Comparison of ENCODE assay signal across 24 cellular contexts in genomic region chr5:103234239-103234975, GRCh38. TPM values are rescaled to one million over a fixed set of nuclear protein-coding genes. Genes with fewer than 3 reads are reported as not detected.
DNase-seq lines count a peak whose midpoint lies in the region; ATAC-seq, FAIRE-seq and TF ChIP-seq lines count a peak whose summit lies in the region.
"Had no signal": no experiment of that assay in that cellular context is flagged by ENCODE, and none has a peak within 500 bp of the region (broad histone marks: within the 10 kb centered on the region; RNA-seq: fewer than 3 reads in every experiment).

No MANE protein-coding gene starts in this region.

- peaks cover 10% of the 10 kb centered on the region for H3K4me1 Mint-ChIP-seq in astrocyte (ENCODE audit: low read depth, unreplicated experiment)
- H3K4me1 Mint-ChIP-seq: activated CD4-positive, alpha-beta T cell treated with anti-CD3 and anti-CD28 coated beads, Interleukin-2, amount 10 ng/mL, durations not matched to agents 24 days and 14 days; central memory CD8-positive, alpha-beta T cell; H9; memory B cell had no signal

- no peak overlapping the region for H2AFZ ChIP-seq in astrocyte (ENCODE audit: low read depth, low read length)

- H3K27me3 Mint-ChIP-seq in astrocyte (ENCODE audit: low read depth, unreplicated experiment), result no peaks in the 10 kb centered on the region

- H3K4me3 Mint-ChIP-seq in astrocyte (ENCODE audit: unreplicated experiment), result no peak overlapping the region
- H3K4me3 Mint-ChIP-seq: activated CD4-positive, alpha-beta T cell treated with anti-CD3 and anti-CD28 coated beads, Interleukin-2, amount 10 ng/mL, durations not matched to agents 24 days and 14 days; activated naive CD4-positive, alpha-beta T cell treated with anti-CD3 and anti-CD28 coated beads for 36 hours; central memory CD8-positive, alpha-beta T cell; H9; memory B cell had no signal

- intact Hi-C loops in upper lobe of right lung (cut with DNase I), result loop anchor here (5.0 kb wide), 1 partner anchor 243 kb away; no protein-coding TSS in a partner anchor

- peak overlapping the region; percentile 17 for H3K4me2 ChIP-seq in astrocyte (ENCODE audit: low read length)
- H3K4me2 ChIP-seq: BLaER1 treated with 17β-estradiol and CSF1 and Interleukin-3, amounts not matched to agents 10 nM and 100 nM had no signal

- H4K20me1 ChIP-seq in astrocyte (ENCODE audit: insufficient read depth, low read length), result no peaks in the 10 kb centered on the region
- H4K20me1 ChIP-seq: BLaER1 treated with 17β-estradiol and CSF1 and Interleukin-3, amounts not matched to agents 10 nM and 100 nM had no signal

- peak; percentile 76 for FAIRE-seq in astrocyte (lab: Jason Lieb, UNC)
- FAIRE-seq: GM19239, RCC 7860, urothelium cell line had no signal

- in situ Hi-C loops in G401 (cut with HindIII; ENCODE audit: low sequenced_read_pairs), result no loop called here

- no peak overlapping the region for H3K9ac ChIP-seq in astrocyte (ENCODE audit: low read length)
- H3K9ac ChIP-seq: BLaER1 treated with 17β-estradiol and CSF1 and Interleukin-3, amounts not matched to agents 10 nM and 100 nM had no signal

- H3K79me2 ChIP-seq in astrocyte (ENCODE audit: insufficient read depth, low read length), result no peaks in the 10 kb centered on the region

- H3K27ac Mint-ChIP-seq in astrocyte (ENCODE audit: unreplicated experiment), result no peak overlapping the region
- H3K27ac Mint-ChIP-seq: activated CD4-positive, alpha-beta T cell treated with anti-CD3 and anti-CD28 coated beads, Interleukin-2, amount 10 ng/mL, durations not matched to agents 24 days and 14 days; activated naive CD4-positive, alpha-beta T cell treated with anti-CD3 and anti-CD28 coated beads for 36 hours; H9; memory B cell had no signal

- H3K4me3 ChIP-seq in astrocyte (ENCODE audit: insufficient read depth, low read depth, low read length), result no peak overlapping the region
- H3K4me3 ChIP-seq in upper lobe of right lung, result no peak overlapping the region
- H3K4me3 ChIP-seq: BLaER1 treated with 17β-estradiol and CSF1 and Interleukin-3, amounts not matched to agents 10 nM and 100 nM; SJSA1 had no signal

- TF ChIP-seq CTCF in astrocyte (IDR thresholded peaks at IDR 0.05; ENCODE audit: insufficient read depth, low read depth, low read length) (no peak), upper lobe of right lung (IDR thresholded peaks at IDR 0.05) (no peak), RWPE1 (conservative IDR thresholded peaks at IDR 0.05; ENCODE audit: low read depth) (no peak)

- H3K9me3 ChIP-seq in astrocyte (ENCODE audit: insufficient read depth, low read depth, low read length) (no peaks in the 10 kb centered on the region), upper lobe of right lung (no peaks in the 10 kb centered on the region)
- H3K9me3 ChIP-seq: Caco-2, SJSA1 had no signal

- no peaks in the 10 kb centered on the region for H3K36me3 Mint-ChIP-seq in astrocyte (ENCODE audit: low read depth, unreplicated experiment)

- CTCF ChIA-PET in RWPE1 (lab: Yijun Ruan, JAX), result no interaction called here

- H3K36me3 ChIP-seq in astrocyte (ENCODE audit: insufficient read depth, low read length), result no peaks in the 10 kb centered on the region
- H3K36me3 ChIP-seq in upper lobe of right lung, result no peaks in the 10 kb centered on the region
- H3K36me3 ChIP-seq: BLaER1 treated with 17β-estradiol and CSF1 and Interleukin-3, amounts not matched to agents 10 nM and 100 nM; SJSA1 had no signal

- H3K4me1 ChIP-seq in astrocyte (ENCODE audit: insufficient read depth, low read length) (peaks cover 6% of the 10 kb centered on the region), upper lobe of right lung (no peaks in the 10 kb centered on the region)
- H3K4me1 ChIP-seq: BLaER1 treated with 17β-estradiol and CSF1 and Interleukin-3, amounts not matched to agents 10 nM and 100 nM; Caco-2; SJSA1 had no signal

- peak; percentile 53 for ATAC-seq in upper lobe of right lung

- DNase-seq in SKM-1 treated with dmso at 0.1 percent for 144 hours (lab: John Stamatoyannopoulos, UW; ENCODE audit: unreplicated experiment), result peak; percentile 30
- no peak for DNase-seq in SKM-1 (lab: John Stamatoyannopoulos, UW; ENCODE audit: unreplicated experiment)
- peak; percentile 40 for DNase-seq in astrocyte (ENCODE audit: low read depth)
- DNase-seq in kidney glomerular epithelial cell (lab: John Stamatoyannopoulos, UW), result peak; percentile 26
- DNase-seq in upper lobe of right lung, result no peak
- no peak for DNase-seq in RWPE1 (ENCODE audit: low spot score)
- no peak for DNase-seq in G401 (ENCODE audit: low spot score)
- DNase-seq in MV-4-11 (lab: John Stamatoyannopoulos, UW), result no peak
- DNase-seq: activated CD4-positive, alpha-beta T cell treated with anti-CD3 and anti-CD28 coated beads, Interleukin-2, amount 10 ng/mL, durations not matched to agents 24 days and 14 days; activated naive CD4-positive, alpha-beta T cell treated with anti-CD3 and anti-CD28 coated beads for 36 hours; activated T-cell treated with anti-CD3 and anti-CD28 coated beads, Interleukin-2, amount 50 U/mL, for 48 hours; amygdala; Caco-2; DND-41; H9; NCI-H1436; NCI-H524 treated with DMSO at 0.1 percent for 48 hours had no signal

- no peak overlapping the region for H3K27ac ChIP-seq in astrocyte (ENCODE audit: low read depth, low read length)
- no peak overlapping the region for H3K27ac ChIP-seq in upper lobe of right lung
- no peak overlapping the region for H3K27ac ChIP-seq in RWPE1
- H3K27ac ChIP-seq: BLaER1 treated with 17β-estradiol and CSF1 and Interleukin-3, amounts not matched to agents 10 nM and 100 nM; SJSA1 had no signal

- H3K27me3 ChIP-seq in astrocyte (ENCODE audit: insufficient read depth, low read length), result no peaks in the 10 kb centered on the region
- no peaks in the 10 kb centered on the region for H3K27me3 ChIP-seq in upper lobe of right lung
- H3K27me3 ChIP-seq: BLaER1 treated with 17β-estradiol and CSF1 and Interleukin-3, amounts not matched to agents 10 nM and 100 nM; SJSA1 had no signal

- peaks cover 2% of the 10 kb centered on the region for H3K9me3 Mint-ChIP-seq in astrocyte (ENCODE audit: unreplicated experiment)
- H3K9me3 Mint-ChIP-seq: activated CD4-positive, alpha-beta T cell treated with anti-CD3 and anti-CD28 coated beads, Interleukin-2, amount 10 ng/mL, durations not matched to agents 24 days and 14 days; central memory CD8-positive, alpha-beta T cell had no signal

- POLR2A ChIA-PET in RWPE1 (lab: Yijun Ruan, JAX; ENCODE audit: low non-redundant PET), result no interaction called here

RNA-seq across cellular contexts. Expression of gene MACIR, which starts 24.2 kb away (rescaled TPM):
- total RNA-seq in astrocyte (19.5 and 27.1 TPM in 2 replicates), upper lobe of right lung (4.2 TPM)
- 7.8 and 10.4 TPM in 2 replicates for total RNA-seq in G401 (2014; rRNA removed; shearing (Covaris generic))

Comparison
In these comparisons a context has a peak if more than half of its experiments do, and no peak if none do; other contexts are left out.
1. DNase-seq: peak in SKM-1 treated with dmso at 0.1 percent for 144 hours (single experiment), astrocyte (single experiment) and kidney glomerular epithelial cell (single experiment); none in SKM-1 (single experiment), upper lobe of right lung (single experiment), RWPE1 (single experiment), G401 (single experiment) and MV-4-11 (single experiment).